Comparison of ENCODE assay signal across 8 cellular contexts in the genomic region with DNA sequence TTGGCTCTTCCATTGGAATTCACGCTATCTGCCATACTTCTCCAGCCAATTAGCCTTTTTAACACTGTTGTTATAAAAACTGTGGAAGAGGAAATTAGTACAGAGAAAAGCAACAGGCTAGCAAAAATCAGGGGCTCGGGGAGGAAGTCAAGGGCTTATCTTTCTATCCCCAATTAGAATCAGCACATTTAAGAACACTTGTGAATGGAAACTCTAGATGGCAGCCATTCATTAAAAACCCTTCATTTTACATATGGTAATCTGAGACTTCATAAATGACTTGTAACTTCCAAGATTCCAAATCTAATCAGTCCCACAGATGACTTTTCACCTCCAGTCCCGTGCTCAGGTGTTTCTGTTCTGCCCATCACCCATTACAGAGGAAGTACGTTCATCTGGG.
DNase-seq lines count a peak whose midpoint lies in the region; ATAC-seq and TF ChIP-seq lines count a peak whose summit lies in the region.
"Not testable (repeated sequence)": the region's sequence is repeated elsewhere in the genome, so short reads cannot be mapped to it uniquely, and the experiment has no call there.

No MANE protein-coding gene starts in this region.

- TF ChIP-seq POLR2A in HCT116 (IDR thresholded peaks at IDR 0.05; ENCODE audit: borderline replicate concordance, extremely low read depth, insufficient read depth, insufficient read length) = not testable (repeated sequence)

- not testable (repeated sequence) for H2AFZ ChIP-seq in HCT116 (ENCODE audit: low read depth, low read length, poor library complexity, severe bottlenecking); fibroblast of lung (ENCODE audit: low read length)

- not testable (repeated sequence) for H3K4me1 ChIP-seq in HCT116 (ENCODE audit: control insufficient read depth in 1 of 2, insufficient read depth in 2 of 2, low read length in 2 of 2); fibroblast of lung (ENCODE audit: control insufficient read depth, extremely low read depth, insufficient read depth, low read length)

- not testable (repeated sequence) for H3K9me2 ChIP-seq in HCT116 (ENCODE audit: insufficient read depth)

- not testable (repeated sequence) for BruUV-seq in HCT116 (replicated peaks; lab: Mats Ljungman, UMichigan)

- H3K27me3 ChIP-seq in HCT116 (ENCODE audit: insufficient read depth, low read length); fibroblast of lung (ENCODE audit: control insufficient read depth, insufficient read depth, low read length): not testable (repeated sequence)

- in situ Hi-C loops in astrocyte of the cerebellum (cut with HindIII; ENCODE audit: low sequenced_read_pairs) = not testable (repeated sequence)

- not testable (repeated sequence) for H3K9ac ChIP-seq in HCT116 (ENCODE audit: low read length); fibroblast of lung (ENCODE audit: insufficient read depth, low read length)

- POLR2A ChIA-PET in HCT116 (lab: Charles Lee) = not testable (repeated sequence)

- not testable (repeated sequence) for H3K79me2 ChIP-seq in HCT116 (ENCODE audit: insufficient read depth, low read length); fibroblast of lung (ENCODE audit: control insufficient read depth, insufficient read depth, low read length)

- H3K4me3 ChIP-seq in HCT116 (replicated peaks in 1 of 2; ENCODE audit: low read depth in 1 of 2, low read length in 2 of 2); astrocyte of the cerebellum (ENCODE audit: low read depth, low read length); cardiac fibroblast (replicated peaks in 1 of 2; ENCODE audit: low read depth in 2 of 2, low read length in 2 of 2); fibroblast of lung (replicated peaks in 1 of 4; ENCODE audit: control extremely low read depth in 1 of 4, insufficient read depth in 1 of 4, low read depth in 3 of 4, low read length in 4 of 4): not testable (repeated sequence)

- CTCF ChIA-PET in HCT116 (lab: Charles Lee) = not testable (repeated sequence)

- intact Hi-C loops in HCT116 (cut with micrococcal nuclease); left colon (cut with DNase I, micrococcal nuclease): not testable (repeated sequence)

- DNase-seq in HCT116 (ENCODE audit: low read depth, low spot score) (peak; percentile 21), LHCN-M2 (ENCODE audit: low read depth) (peak; percentile 13), RPMI7951 (ENCODE audit: low read depth) (peak; percentile 15), astrocyte of the cerebellum (ENCODE audit: low read depth) (peak; percentile 3), cardiac fibroblast (ENCODE audit: low read depth in 2 of 2) (peak; percentile 48 to 74), fibroblast of lung (ENCODE audit: low read depth in 2 of 2) (peak; percentile 30 to 55), renal cortical epithelial cell (ENCODE audit: low read depth) (peak; percentile 40)
- DNase-seq in left colon = not testable (repeated sequence)

- H4K20me1 ChIP-seq in HCT116 (ENCODE audit: insufficient read depth); fibroblast of lung (ENCODE audit: control insufficient read depth, extremely low read depth, insufficient read depth, low read length): not testable (repeated sequence)

- H3K4me2 ChIP-seq in HCT116 (ENCODE audit: low read length); fibroblast of lung (ENCODE audit: extremely low read depth, insufficient read depth, low read length): not testable (repeated sequence)

- TF ChIP-seq RAD21 in HCT116 (IDR thresholded peaks at IDR 0.05; ENCODE audit: low read depth) = peak; percentile 59

- not testable (repeated sequence) for H3K27ac ChIP-seq in HCT116 (ENCODE audit: low read depth, low read length); fibroblast of lung (ENCODE audit: insufficient read depth, low read length)

- RAD21 ChIA-PET in HCT116 (lab: Charles Lee; ENCODE audit: low non-redundant PET in 1 of 2, low total read pairs in 2 of 2, uncharacterized antibody in 2 of 2, unreplicated experiment in 2 of 2) = not testable (repeated sequence)

- peak in 2 of 3 experiments; percentile 20 to 29; a peak in 2 of 6 replicates for TF ChIP-seq CTCF in HCT116 (IDR thresholded peaks at IDR 0.05 in 2 of 3, conservative IDR thresholded peaks at IDR 0.05 in 1 of 3; ENCODE audit: borderline replicate concordance in 1 of 3, insufficient read depth in 1 of 3, low read depth in 2 of 3, low read length in 2 of 3)
- not testable (repeated sequence) for TF ChIP-seq CTCF in astrocyte of the cerebellum (IDR thresholded peaks at IDR 0.05; ENCODE audit: low read depth, low read length, missing control alignments); cardiac fibroblast (IDR thresholded peaks at IDR 0.05; ENCODE audit: low read depth, low read length); fibroblast of lung (conservative IDR thresholded peaks at IDR 0.05 in 1 of 2, IDR thresholded peaks at IDR 0.05 in 1 of 2; ENCODE audit: low read depth in 1 of 2, low read length in 2 of 2)

- ATAC-seq in HCT116 (peak; percentile 67), left colon (peak; percentile 63)

- not testable (repeated sequence) for H3K36me3 ChIP-seq in HCT116 (ENCODE audit: control insufficient read depth in 1 of 2, insufficient read depth in 2 of 2, low read length in 2 of 2); fibroblast of lung (ENCODE audit: control insufficient read depth, insufficient read depth, low read length)

- not testable (repeated sequence) for H3K9me3 ChIP-seq in HCT116 (ENCODE audit: control insufficient read depth in 1 of 2, insufficient read depth in 1 of 2, low read depth in 1 of 2, low read length in 2 of 2); fibroblast of lung (ENCODE audit: control insufficient read depth, insufficient read depth, low read depth, low read length)
